29 cellular contexts compared by ENCODE assay signal in the genomic region with DNA sequence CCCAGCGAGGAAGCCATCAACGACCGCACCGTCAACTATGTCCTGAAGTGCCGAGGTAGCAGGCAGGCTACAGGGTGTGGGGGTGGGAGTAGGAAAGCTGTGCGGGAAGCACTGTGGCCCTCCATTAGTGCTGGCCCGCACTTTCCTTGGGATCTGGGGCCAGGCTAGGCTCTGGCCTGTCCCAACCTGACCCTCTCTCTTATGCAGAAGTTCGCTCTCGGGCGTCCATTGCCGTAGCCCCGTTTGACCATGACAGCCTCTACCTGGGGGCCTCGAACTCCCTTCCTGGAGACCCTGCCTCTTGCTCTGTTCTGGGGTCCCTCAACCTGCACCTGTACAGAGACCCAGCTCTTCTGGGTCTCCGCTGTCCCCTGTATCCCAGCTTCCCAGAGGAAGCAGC. TPM values are rescaled to one million over a fixed set of nuclear protein-coding genes. Genes with fewer than 3 reads are reported as not detected.
"Had no signal": no experiment of that assay in that cellular context is flagged by ENCODE, and none has a peak within 500 bp of the region (broad histone marks: within the 10 kb centered on the region; RNA-seq: fewer than 3 reads in every experiment).

No MANE protein-coding gene starts in this region.

- H3K4me1 Mint-ChIP-seq: stimulated activated memory B cell treated with anti-CD40 and anti-IgM and Interleukin-4, amounts not matched to agents 10 μg/mL and 1 μg/mL and 100 μg/mL, for 72 hours; stimulated activated naive B cell treated with anti-CD40 and anti-IgM and Interleukin-4, amounts not matched to agents 10 μg/mL and 1 μg/mL and 100 μg/mL, for 72 hours had no signal

- H3K27ac ChIP-seq: stomach, suprapubic skin, testis, thoracic aorta, thyroid gland, tibial artery, tibial nerve, transverse colon, upper lobe of left lung, upper lobe of right lung, uterus, vagina had no signal

- H3K27ac Mint-ChIP-seq: stimulated activated memory B cell treated with anti-CD40 and anti-IgM and Interleukin-4, amounts not matched to agents 10 μg/mL and 1 μg/mL and 100 μg/mL, for 72 hours; stimulated activated naive B cell treated with anti-CD40 and anti-IgM and Interleukin-4, amounts not matched to agents 10 μg/mL and 1 μg/mL and 100 μg/mL, for 72 hours; stimulated activated naive CD8-positive, alpha-beta T cell treated with anti-CD3 and anti-CD28 coated beads, Interleukin-15, Interleukin-2, amounts not matched to agents 100 ng/mL and 50 ng/mL, for 24 hours; type B pancreatic cell had no signal

- H3K9me3 Mint-ChIP-seq: stimulated activated effector memory CD8-positive, alpha-beta T cell treated with anti-CD3 and anti-CD28 coated beads, Interleukin-12 subunit alpha, Interleukin-12 subunit beta, amount 100 ng/mL, for 72 hours; stimulated activated memory B cell treated with anti-CD40 and anti-IgM and Interleukin-4, amounts not matched to agents 10 μg/mL and 1 μg/mL and 100 μg/mL, for 72 hours; stimulated activated naive B cell treated with anti-CD40 and anti-IgM and Interleukin-4, amounts not matched to agents 10 μg/mL and 1 μg/mL and 100 μg/mL, for 72 hours; stimulated activated naive CD8-positive, alpha-beta T cell treated with anti-CD3 and anti-CD28 coated beads, Interleukin-15, amount 100 ng/mL, for 72 hours; stimulated activated naive CD8-positive, alpha-beta T cell treated with anti-CD3 and anti-CD28 coated beads, Interleukin-15, Interleukin-2, amounts not matched to agents 100 ng/mL and 50 ng/mL, for 24 hours; type B pancreatic cell had no signal

- H3K27me3 Mint-ChIP-seq: stimulated activated memory B cell treated with anti-CD40 and anti-IgM and Interleukin-4, amounts not matched to agents 10 μg/mL and 1 μg/mL and 100 μg/mL, for 72 hours; stimulated activated naive B cell treated with anti-CD40 and anti-IgM and Interleukin-4, amounts not matched to agents 10 μg/mL and 1 μg/mL and 100 μg/mL, for 72 hours; stimulated activated naive CD8-positive, alpha-beta T cell treated with anti-CD3 and anti-CD28 coated beads, Interleukin-15, amount 100 ng/mL, for 72 hours; stimulated activated naive CD8-positive, alpha-beta T cell treated with anti-CD3 and anti-CD28 coated beads, Interleukin-15, Interleukin-2, amounts not matched to agents 100 ng/mL and 50 ng/mL, for 24 hours had no signal

- H3K4me1 ChIP-seq: suprapubic skin, testis, tibial nerve, transverse colon, upper lobe of left lung, upper lobe of right lung, uterus, vagina had no signal

- H3K27me3 ChIP-seq: stomach, suprapubic skin, testis, thyroid gland, tibial artery, tibial nerve, transverse colon, upper lobe of left lung, upper lobe of right lung, uterus, vagina had no signal

- H3K4me3 Mint-ChIP-seq: stimulated activated effector memory CD8-positive, alpha-beta T cell treated with anti-CD3 and anti-CD28 coated beads, Interleukin-12 subunit alpha, Interleukin-12 subunit beta, amount 100 ng/mL, for 72 hours; stimulated activated memory B cell treated with anti-CD40 and anti-IgM and Interleukin-4, amounts not matched to agents 10 μg/mL and 1 μg/mL and 100 μg/mL, for 72 hours; stimulated activated naive B cell treated with anti-CD40 and anti-IgM and Interleukin-4, amounts not matched to agents 10 μg/mL and 1 μg/mL and 100 μg/mL, for 72 hours; stimulated activated naive CD8-positive, alpha-beta T cell treated with anti-CD3 and anti-CD28 coated beads, Interleukin-15, amount 100 ng/mL, for 72 hours; stimulated activated naive CD8-positive, alpha-beta T cell treated with anti-CD3 and anti-CD28 coated beads, Interleukin-15, Interleukin-2, amounts not matched to agents 100 ng/mL and 50 ng/mL, for 24 hours; type B pancreatic cell had no signal

- H3K36me3 Mint-ChIP-seq: stimulated activated effector memory CD8-positive, alpha-beta T cell treated with anti-CD3 and anti-CD28 coated beads, Interleukin-12 subunit alpha, Interleukin-12 subunit beta, amount 100 ng/mL, for 72 hours; stimulated activated memory B cell treated with anti-CD40 and anti-IgM and Interleukin-4, amounts not matched to agents 10 μg/mL and 1 μg/mL and 100 μg/mL, for 72 hours; stimulated activated naive B cell treated with anti-CD40 and anti-IgM and Interleukin-4, amounts not matched to agents 10 μg/mL and 1 μg/mL and 100 μg/mL, for 72 hours; type B pancreatic cell had no signal

- H3K9me3 ChIP-seq: stomach, suprapubic skin, testis, thoracic aorta, thyroid gland, tibial artery, tibial nerve, transverse colon, upper lobe of left lung, upper lobe of right lung, uterus, vagina had no signal

- H3K36me3 ChIP-seq: thoracic aorta, thyroid gland, transverse colon, upper lobe of left lung, upper lobe of right lung, uterus, vagina had no signal

- H3K4me3 ChIP-seq: stomach, suprapubic skin, testis, thoracic aorta, thyroid gland, tibial artery, tibial nerve, transverse colon, upper lobe of left lung, upper lobe of right lung, uterus, vagina had no signal

- ATAC-seq: stimulated activated effector memory CD8-positive, alpha-beta T cell treated with anti-CD3 and anti-CD28 coated beads, Interleukin-12 subunit alpha, Interleukin-12 subunit beta, amount 100 ng/mL, for 72 hours; stimulated activated memory B cell treated with anti-CD40 and anti-IgM and Interleukin-4, amounts not matched to agents 10 μg/mL and 1 μg/mL and 100 μg/mL, for 72 hours; stimulated activated naive B cell treated with anti-CD40 and anti-IgM and Interleukin-4, amounts not matched to agents 10 μg/mL and 1 μg/mL and 100 μg/mL, for 72 hours; stimulated activated naive CD8-positive, alpha-beta T cell treated with anti-CD3 and anti-CD28 coated beads, Interleukin-15, amount 100 ng/mL, for 72 hours; stimulated activated naive CD8-positive, alpha-beta T cell treated with anti-CD3 and anti-CD28 coated beads, Interleukin-15, Interleukin-2, amounts not matched to agents 100 U/mL and 50 U/mL, for 24 hours; upper lobe of right lung had no signal

- DNase-seq: stimulated activated CD4-positive, alpha-beta T cell treated with anti-CD3 and anti-CD28 coated beads, Interleukin-2, amount 100 ng/mL, for 48 hours; stimulated activated CD4-positive, alpha-beta T cell treated with anti-CD3 and anti-CD28 coated beads, Interleukin-4, amount 100 ng/mL, for 1 hour; stimulated activated CD4-positive, alpha-beta T cell treated with anti-CD3 and anti-CD28 coated beads, Interleukin-4, amount 100 ng/mL, for 24 hours; stimulated activated CD4-positive, alpha-beta T cell treated with anti-CD3 and anti-CD28 coated beads, Interleukin-4, amount 100 ng/mL, for 4 hours; stimulated activated CD8-positive, alpha-beta memory T cell treated with anti-CD3 and anti-CD28 coated beads, Interleukin-4, amount 100 ng/mL, for 48 hours; stimulated activated naive B cell treated with anti-CD40 and anti-IgM and Interleukin-4, amounts not matched to agents 10 μg/mL and 1 μg/mL and 100 μg/mL, for 72 hours; stimulated activated naive CD4-positive, alpha-beta T cell; stimulated activated naive CD4-positive, alpha-beta T cell treated with Interleukin-2 at 50 U/mL for 16 hours; stimulated activated naive CD8-positive, alpha-beta T cell treated with anti-CD3 and anti-CD28 coated beads, Interleukin-15, amount 100 ng/mL, for 72 hours; stimulated activated naive CD8-positive, alpha-beta T cell treated with anti-CD3 and anti-CD28 coated beads, Interleukin-15, Interleukin-2, amounts not matched to agents 100 U/mL and 50 U/mL, for 24 hours; stomach; substantia nigra; testis; thyroid gland; tibial artery; transverse colon; trophoblast cell; upper lobe of right lung; uterus had no signal

RNA-seq across cellular contexts. Expression of gene KCTD19, which starts 38.6 kb away (rescaled TPM):
- total RNA-seq: thoracic aorta, transverse colon, ureter, vagina had no signal

RNA-seq across cellular contexts. Expression of gene LRRC36, which starts 38.7 kb away (rescaled TPM):
- total RNA-seq: thoracic aorta, ureter, vagina had no signal
